ENCODE assay signal across 1 cellular context in the genomic region with DNA sequence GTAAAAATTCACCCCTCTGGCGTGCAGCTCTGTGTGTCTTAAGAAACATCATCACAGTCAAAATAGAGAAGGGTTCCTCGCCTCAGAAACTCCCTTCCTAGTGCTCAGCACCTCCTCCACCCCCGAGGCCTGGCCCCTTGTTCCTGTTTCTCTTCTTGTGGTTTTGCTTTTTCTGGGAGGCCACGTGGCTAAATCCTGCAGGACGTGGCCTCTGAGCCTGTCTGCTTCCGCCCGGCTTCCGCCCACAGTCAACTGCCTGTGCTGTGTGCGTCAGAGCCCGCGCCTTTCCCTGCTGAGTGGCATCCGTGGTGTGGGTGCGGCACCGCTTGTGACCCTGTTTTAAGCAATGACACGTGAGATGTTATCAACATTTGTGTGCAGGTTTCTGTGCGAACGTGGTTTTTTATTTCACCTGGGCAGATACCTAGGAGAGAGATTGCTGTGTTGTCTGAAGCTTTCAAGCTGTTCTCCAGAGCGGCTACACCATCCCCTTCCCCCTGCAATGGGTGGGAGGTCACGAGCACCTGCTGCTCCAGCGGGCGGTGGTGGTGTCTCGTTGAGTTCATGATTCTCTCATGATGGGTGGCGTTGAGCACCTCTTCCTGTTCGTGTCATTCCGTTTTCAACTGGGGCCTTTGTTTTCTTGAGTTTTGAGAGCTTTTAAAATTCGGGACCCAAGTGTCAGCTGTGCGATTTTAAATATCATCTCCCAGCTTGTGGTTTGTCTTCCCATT.
TF ChIP-seq lines count a peak whose summit lies in the region.

No MANE protein-coding gene starts in this region.

TF ChIP-seq in K562, 482 proteins besides CTCF, POLR2A, EP300 and RAD21 (continued from another document):
- TF ChIP-seq TBP (optimal IDR thresholded peaks at IDR 0.05; ENCODE audit: low read depth, low read length) = no peak
- TF ChIP-seq ZNF445 (CRISPR knock-in tag; IDR thresholded peaks at IDR 0.05; ENCODE audit: low read depth) = no peak
- TF ChIP-seq KDM2B (CRISPR knock-in tag; IDR thresholded peaks at IDR 0.05) = no peak
- TF ChIP-seq ARHGAP35 (IDR thresholded peaks at IDR 0.05; ENCODE audit: partially characterized antibody) = no peak
- TF ChIP-seq ZBTB8A (IDR thresholded peaks at IDR 0.05; ENCODE audit: partially characterized antibody) = no peak
- TF ChIP-seq DPF2 (IDR thresholded peaks at IDR 0.05) = no peak
- TF ChIP-seq, protein P1, sequence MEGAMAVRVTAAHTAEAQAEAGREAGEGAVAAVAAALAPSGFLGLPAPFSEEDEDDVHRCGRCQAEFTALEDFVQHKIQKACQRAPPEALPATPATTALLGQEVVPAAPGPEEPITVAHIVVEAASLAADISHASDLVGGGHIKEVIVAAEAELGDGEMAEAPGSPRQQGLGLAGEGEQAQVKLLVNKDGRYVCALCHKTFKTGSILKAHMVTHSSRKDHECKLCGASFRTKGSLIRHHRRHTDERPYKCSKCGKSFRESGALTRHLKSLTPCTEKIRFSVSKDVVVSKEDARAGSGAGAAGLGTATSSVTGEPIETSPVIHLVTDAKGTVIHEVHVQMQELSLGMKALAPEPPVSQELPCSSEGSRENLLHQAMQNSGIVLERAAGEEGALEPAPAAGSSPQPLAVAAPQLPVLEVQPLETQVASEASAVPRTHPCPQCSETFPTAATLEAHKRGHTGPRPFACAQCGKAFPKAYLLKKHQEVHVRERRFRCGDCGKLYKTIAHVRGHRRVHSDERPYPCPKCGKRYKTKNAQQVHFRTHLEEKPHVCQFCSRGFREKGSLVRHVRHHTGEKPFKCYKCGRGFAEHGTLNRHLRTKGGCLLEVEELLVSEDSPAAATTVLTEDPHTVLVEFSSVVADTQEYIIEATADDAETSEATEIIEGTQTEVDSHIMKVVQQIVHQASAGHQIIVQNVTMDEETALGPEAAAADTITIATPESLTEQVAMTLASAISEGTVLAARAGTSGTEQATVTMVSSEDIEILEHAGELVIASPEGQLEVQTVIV (CRISPR knock-in tag; IDR thresholded peaks at IDR 0.05; ENCODE audit: borderline replicate concordance) = no peak
- TF ChIP-seq ZEB2 (IDR thresholded peaks at IDR 0.05) = no peak
- TF ChIP-seq, protein P2, sequence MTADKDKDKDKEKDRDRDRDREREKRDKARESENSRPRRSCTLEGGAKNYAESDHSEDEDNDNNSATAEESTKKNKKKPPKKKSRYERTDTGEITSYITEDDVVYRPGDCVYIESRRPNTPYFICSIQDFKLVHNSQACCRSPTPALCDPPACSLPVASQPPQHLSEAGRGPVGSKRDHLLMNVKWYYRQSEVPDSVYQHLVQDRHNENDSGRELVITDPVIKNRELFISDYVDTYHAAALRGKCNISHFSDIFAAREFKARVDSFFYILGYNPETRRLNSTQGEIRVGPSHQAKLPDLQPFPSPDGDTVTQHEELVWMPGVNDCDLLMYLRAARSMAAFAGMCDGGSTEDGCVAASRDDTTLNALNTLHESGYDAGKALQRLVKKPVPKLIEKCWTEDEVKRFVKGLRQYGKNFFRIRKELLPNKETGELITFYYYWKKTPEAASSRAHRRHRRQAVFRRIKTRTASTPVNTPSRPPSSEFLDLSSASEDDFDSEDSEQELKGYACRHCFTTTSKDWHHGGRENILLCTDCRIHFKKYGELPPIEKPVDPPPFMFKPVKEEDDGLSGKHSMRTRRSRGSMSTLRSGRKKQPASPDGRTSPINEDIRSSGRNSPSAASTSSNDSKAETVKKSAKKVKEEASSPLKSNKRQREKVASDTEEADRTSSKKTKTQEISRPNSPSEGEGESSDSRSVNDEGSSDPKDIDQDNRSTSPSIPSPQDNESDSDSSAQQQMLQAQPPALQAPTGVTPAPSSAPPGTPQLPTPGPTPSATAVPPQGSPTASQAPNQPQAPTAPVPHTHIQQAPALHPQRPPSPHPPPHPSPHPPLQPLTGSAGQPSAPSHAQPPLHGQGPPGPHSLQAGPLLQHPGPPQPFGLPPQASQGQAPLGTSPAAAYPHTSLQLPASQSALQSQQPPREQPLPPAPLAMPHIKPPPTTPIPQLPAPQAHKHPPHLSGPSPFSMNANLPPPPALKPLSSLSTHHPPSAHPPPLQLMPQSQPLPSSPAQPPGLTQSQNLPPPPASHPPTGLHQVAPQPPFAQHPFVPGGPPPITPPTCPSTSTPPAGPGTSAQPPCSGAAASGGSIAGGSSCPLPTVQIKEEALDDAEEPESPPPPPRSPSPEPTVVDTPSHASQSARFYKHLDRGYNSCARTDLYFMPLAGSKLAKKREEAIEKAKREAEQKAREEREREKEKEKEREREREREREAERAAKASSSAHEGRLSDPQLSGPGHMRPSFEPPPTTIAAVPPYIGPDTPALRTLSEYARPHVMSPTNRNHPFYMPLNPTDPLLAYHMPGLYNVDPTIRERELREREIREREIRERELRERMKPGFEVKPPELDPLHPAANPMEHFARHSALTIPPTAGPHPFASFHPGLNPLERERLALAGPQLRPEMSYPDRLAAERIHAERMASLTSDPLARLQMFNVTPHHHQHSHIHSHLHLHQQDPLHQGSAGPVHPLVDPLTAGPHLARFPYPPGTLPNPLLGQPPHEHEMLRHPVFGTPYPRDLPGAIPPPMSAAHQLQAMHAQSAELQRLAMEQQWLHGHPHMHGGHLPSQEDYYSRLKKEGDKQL (CRISPR knock-in tag; IDR thresholded peaks at IDR 0.05; ENCODE audit: borderline replicate concordance) = no peak
- peak; percentile 23 to 66; a peak in 1 of 4 replicates for TF ChIP-seq ETV6 (IDR thresholded peaks at IDR 0.05; ENCODE audit: borderline replicate concordance in 1 of 2, low read depth in 2 of 2, low read length in 1 of 2)
- no peak for TF ChIP-seq ETV6 (CRISPR knock-in tag; IDR thresholded peaks at IDR 0.05; ENCODE audit: borderline replicate concordance)
- TF ChIP-seq ZBTB26 (CRISPR knock-in tag; IDR thresholded peaks at IDR 0.05) = no peak
- no peak for TF ChIP-seq STAT5B (CRISPR knock-in tag; IDR thresholded peaks at IDR 0.05)
- TF ChIP-seq SIRT6 (IDR thresholded peaks at IDR 0.05; ENCODE audit: low read depth, low read length) = no peak
- TF ChIP-seq, protein P3, sequence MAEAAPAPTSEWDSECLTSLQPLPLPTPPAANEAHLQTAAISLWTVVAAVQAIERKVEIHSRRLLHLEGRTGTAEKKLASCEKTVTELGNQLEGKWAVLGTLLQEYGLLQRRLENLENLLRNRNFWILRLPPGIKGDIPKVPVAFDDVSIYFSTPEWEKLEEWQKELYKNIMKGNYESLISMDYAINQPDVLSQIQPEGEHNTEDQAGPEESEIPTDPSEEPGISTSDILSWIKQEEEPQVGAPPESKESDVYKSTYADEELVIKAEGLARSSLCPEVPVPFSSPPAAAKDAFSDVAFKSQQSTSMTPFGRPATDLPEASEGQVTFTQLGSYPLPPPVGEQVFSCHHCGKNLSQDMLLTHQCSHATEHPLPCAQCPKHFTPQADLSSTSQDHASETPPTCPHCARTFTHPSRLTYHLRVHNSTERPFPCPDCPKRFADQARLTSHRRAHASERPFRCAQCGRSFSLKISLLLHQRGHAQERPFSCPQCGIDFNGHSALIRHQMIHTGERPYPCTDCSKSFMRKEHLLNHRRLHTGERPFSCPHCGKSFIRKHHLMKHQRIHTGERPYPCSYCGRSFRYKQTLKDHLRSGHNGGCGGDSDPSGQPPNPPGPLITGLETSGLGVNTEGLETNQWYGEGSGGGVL (CRISPR knock-in tag; IDR thresholded peaks at IDR 0.05) = no peak
- no peak for TF ChIP-seq NCOR1 (IDR thresholded peaks at IDR 0.05)
- TF ChIP-seq, protein P4, sequence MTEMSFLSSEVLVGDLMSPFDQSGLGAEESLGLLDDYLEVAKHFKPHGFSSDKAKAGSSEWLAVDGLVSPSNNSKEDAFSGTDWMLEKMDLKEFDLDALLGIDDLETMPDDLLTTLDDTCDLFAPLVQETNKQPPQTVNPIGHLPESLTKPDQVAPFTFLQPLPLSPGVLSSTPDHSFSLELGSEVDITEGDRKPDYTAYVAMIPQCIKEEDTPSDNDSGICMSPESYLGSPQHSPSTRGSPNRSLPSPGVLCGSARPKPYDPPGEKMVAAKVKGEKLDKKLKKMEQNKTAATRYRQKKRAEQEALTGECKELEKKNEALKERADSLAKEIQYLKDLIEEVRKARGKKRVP (CRISPR knock-in tag; IDR thresholded peaks at IDR 0.05) = no peak
- TF ChIP-seq VEZF1 (CRISPR knock-in tag; IDR thresholded peaks at IDR 0.05) = 0 out of 2 replicates have a peak, but pooled peaks have one; percentile 27
- TF ChIP-seq CHCHD3 (CRISPR knock-in tag; IDR thresholded peaks at IDR 0.05) = no peak
- peak; percentile 53; the same call in 1 of the 2 replicates for TF ChIP-seq TFAP4 (CRISPR knock-in tag; IDR thresholded peaks at IDR 0.05; ENCODE audit: borderline replicate concordance)
